Comparison of ENCODE assay signal across 8 cellular contexts in the genomic region with DNA sequence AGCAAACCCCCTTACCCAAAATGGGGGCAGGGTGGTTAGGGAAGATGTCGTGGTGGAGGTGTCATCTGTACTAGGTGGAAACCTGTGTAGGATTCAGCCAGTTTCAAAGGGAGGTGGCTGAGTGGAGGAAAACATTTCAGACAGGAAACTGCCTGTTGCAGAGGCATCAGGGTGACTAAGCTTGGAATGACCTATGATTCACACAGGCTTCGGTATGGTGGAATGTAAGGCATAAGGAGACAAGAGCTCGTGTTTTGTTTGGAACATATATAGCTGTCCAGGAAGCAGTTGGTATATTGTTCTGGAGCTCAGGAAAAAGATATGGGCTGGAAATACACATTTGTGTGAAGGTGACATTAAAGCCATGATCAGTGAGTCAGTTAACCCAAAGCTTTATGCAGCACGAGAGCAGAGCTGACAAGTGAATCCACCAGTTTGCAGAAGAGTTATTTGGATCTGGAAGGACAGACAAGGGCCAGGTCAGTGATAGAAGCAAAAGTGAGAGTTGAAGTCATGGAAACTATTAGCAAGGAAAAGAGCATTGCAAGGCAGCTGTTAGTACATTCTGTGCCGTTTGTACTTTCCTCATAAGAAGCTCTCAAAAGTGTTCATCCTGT. TPM values are rescaled to one million over a fixed set of nuclear protein-coding genes. Genes with fewer than 3 reads are reported as not detected.
DNase-seq lines count a peak whose midpoint lies in the region; ATAC-seq and TF ChIP-seq lines count a peak whose summit lies in the region.

No MANE protein-coding gene starts in this region.

- 21 to 39% (median 33%) methylated on average over 5 of the region's 5 CpGs for WGBS in adrenal gland, 4 donors

- H3K27ac ChIP-seq in adrenal gland (peak overlapping the region in 4 of 5 donors; percentile 67 to 92 (median 82)), vagina (peak overlapping the region; percentile 36)

- peak; percentile 11 for DNase-seq in stimulated activated CD4-positive, alpha-beta T cell treated with anti-CD3 and anti-CD28 coated beads, Interleukin-1b, Interleukin-23, amount 100 ng/mL, for 48 hours
- no peak for DNase-seq in stimulated activated CD4-positive, alpha-beta T cell treated with anti-CD3 and anti-CD28 coated beads, Interleukin-2, amount 100 ng/mL, for 48 hours
- DNase-seq in adrenal gland (peak; percentile 37 to 73 (median 66)), left colon (no peak), vagina (ENCODE audit: extremely low spot score in 2 of 2) (no peak), iPS-NIHi7 (ENCODE audit: extremely low spot score) (no peak)

- H3K36me3 ChIP-seq in adrenal gland (replicated peaks in 1 of 2) (peaks cover 0 to 85% of the 10 kb centered on the region in 2 donors), vagina (peaks cover 0 to 75% of the 10 kb centered on the region in 2 donors)

- intact Hi-C loops in adrenal gland (cut with DNase I) (no loop called here), left colon (cut with DNase I, micrococcal nuclease) (no loop called here), vagina (cut with DNase I) (no loop called here)

- ATAC-seq in left colon (peak; percentile 46), GM18858 (IDR thresholded peaks at IDR 0.05; ENCODE audit: unreplicated experiment) (no peak), HG02981 (IDR thresholded peaks at IDR 0.05; ENCODE audit: unreplicated experiment) (no peak)

- H3K4me1 ChIP-seq in adrenal gland (replicated peaks in 1 of 2) (peaks cover 16 to 43% of the 10 kb centered on the region in 2 donors), vagina (no peaks in the 10 kb centered on the region)

- no peaks in the 10 kb centered on the region for H3K27me3 ChIP-seq in adrenal gland
- H3K27me3 ChIP-seq in vagina, result no peaks in the 10 kb centered on the region

- H3K4me3 ChIP-seq in adrenal gland (no peak overlapping the region), vagina (no peak overlapping the region)

- H3K9me3 ChIP-seq in adrenal gland (replicated peaks in 1 of 3), result no peaks in the 10 kb centered on the region
- no peaks in the 10 kb centered on the region for H3K9me3 ChIP-seq in vagina

- TF ChIP-seq POLR2A in adrenal gland (IDR thresholded peaks at IDR 0.05), result peak in 1 of 2 donors; percentile 28
- TF ChIP-seq POLR2A in vagina (IDR thresholded peaks at IDR 0.05), result no peak

- TF ChIP-seq CTCF in adrenal gland (IDR thresholded peaks at IDR 0.05) (no peak), vagina (IDR thresholded peaks at IDR 0.05) (no peak)

RNA-seq across cellular contexts. Expression of a gene that starts 12.2 kb away (rescaled TPM):
- total RNA-seq in adrenal gland (10 to 100 TPM in 1 of 8 donors, 1 to 10 TPM in 7; 5.3 to 11.0 (median 7.8) TPM), left colon (1 to 10 TPM; 4.8 to 6.2 TPM), vagina (5.9 TPM)
- 1 to 10 TPM; 2.2 to 8.8 (median 2.4) TPM for polyA plus RNA-seq in adrenal gland

RNA-seq across cellular contexts. Expression of a gene that starts 34.0 kb away (rescaled TPM):
- total RNA-seq in adrenal gland, result 10 to 100 TPM in 7 of 8 donors, 1 to 10 TPM in 1; 8.1 to 60.2 (median 38.1) TPM
- 1 to 10 TPM; 5.4 to 9.8 (median 8.5) TPM for polyA plus RNA-seq in adrenal gland
- total RNA-seq in left colon, result 100 to 1,000 TPM in 1 of 2 donors, 10 to 100 TPM in 1; 92.8 to 132 TPM
- total RNA-seq in vagina, result 83.5 TPM

RNA-seq across cellular contexts. Expression of a gene that starts 55.6 kb away (rescaled TPM):
- total RNA-seq in adrenal gland (1 to 10 TPM; 1.1 to 2.6 (median 2.2) TPM), left colon (1 to 10 TPM; 2.0 to 4.5 TPM), vagina (2.0 TPM)
- 1 to 10 TPM in 2 of 3 donors, under 1 TPM in 1; 0.98 to 4.0 (median 1.0) TPM for polyA plus RNA-seq in adrenal gland

Comparison
In these comparisons a context has a peak if more than half of its experiments do, and no peak if none do; other contexts are left out.
1. DNase-seq: peak in stimulated activated CD4-positive, alpha-beta T cell treated with anti-CD3 and anti-CD28 coated beads, Interleukin-1b, Interleukin-23, amount 100 ng/mL, for 48 hours (single experiment) and adrenal gland (7 of 7); none in stimulated activated CD4-positive, alpha-beta T cell treated with anti-CD3 and anti-CD28 coated beads, Interleukin-2, amount 100 ng/mL, for 48 hours (0 of 2), left colon (0 of 2), vagina (0 of 2) and iPS-NIHi7 (single experiment).